Comparison of ENCODE assay signal across 1 cellular context in the genomic region with DNA sequence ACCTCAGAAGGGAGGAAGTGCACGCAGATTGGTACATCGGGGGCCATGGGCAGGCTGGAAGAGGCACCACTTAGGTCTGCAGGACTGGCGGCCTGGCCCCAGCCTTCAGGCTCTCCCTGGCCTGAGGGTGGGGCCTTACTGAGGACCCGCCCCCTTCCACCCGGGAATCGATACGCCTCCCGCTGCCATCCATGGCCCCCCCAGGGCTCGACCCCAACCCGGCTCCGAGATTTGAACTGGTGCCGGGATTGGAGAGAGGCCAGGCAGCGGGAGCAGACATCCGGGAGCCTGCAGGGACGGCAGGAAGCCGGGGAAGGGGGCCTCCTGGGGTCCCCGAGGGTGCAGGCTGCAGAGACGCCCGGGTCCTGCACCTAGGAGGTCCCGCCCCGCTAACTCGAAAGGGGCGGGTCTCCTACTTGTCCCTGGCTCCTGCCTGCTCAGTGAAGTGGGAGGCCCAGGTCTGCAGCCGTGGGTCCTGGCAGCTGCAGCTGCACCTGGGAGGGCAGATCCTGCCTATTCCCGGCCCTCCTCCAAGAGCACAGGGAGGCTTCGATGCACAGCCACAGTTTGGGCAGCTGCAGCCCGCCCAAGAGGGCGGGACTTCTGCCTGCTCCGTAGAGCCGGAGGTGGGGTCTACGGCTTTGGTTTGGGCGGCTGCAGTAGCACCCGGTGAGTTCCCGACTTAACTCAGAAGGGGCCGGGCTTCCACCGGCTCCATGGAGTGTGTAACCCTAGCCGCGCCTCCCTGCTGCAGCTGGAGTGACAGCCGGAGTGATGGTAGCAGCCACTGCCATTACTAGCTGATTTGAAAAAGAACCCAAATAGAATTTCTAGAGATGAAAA.
TF ChIP-seq lines count a peak whose summit lies in the region.

No MANE protein-coding gene starts in this region.

TF ChIP-seq in HepG2, 621 proteins besides CTCF, POLR2A, EP300 and RAD21 (continued from another document and continues in another):
- TF ChIP-seq, protein P1, sequence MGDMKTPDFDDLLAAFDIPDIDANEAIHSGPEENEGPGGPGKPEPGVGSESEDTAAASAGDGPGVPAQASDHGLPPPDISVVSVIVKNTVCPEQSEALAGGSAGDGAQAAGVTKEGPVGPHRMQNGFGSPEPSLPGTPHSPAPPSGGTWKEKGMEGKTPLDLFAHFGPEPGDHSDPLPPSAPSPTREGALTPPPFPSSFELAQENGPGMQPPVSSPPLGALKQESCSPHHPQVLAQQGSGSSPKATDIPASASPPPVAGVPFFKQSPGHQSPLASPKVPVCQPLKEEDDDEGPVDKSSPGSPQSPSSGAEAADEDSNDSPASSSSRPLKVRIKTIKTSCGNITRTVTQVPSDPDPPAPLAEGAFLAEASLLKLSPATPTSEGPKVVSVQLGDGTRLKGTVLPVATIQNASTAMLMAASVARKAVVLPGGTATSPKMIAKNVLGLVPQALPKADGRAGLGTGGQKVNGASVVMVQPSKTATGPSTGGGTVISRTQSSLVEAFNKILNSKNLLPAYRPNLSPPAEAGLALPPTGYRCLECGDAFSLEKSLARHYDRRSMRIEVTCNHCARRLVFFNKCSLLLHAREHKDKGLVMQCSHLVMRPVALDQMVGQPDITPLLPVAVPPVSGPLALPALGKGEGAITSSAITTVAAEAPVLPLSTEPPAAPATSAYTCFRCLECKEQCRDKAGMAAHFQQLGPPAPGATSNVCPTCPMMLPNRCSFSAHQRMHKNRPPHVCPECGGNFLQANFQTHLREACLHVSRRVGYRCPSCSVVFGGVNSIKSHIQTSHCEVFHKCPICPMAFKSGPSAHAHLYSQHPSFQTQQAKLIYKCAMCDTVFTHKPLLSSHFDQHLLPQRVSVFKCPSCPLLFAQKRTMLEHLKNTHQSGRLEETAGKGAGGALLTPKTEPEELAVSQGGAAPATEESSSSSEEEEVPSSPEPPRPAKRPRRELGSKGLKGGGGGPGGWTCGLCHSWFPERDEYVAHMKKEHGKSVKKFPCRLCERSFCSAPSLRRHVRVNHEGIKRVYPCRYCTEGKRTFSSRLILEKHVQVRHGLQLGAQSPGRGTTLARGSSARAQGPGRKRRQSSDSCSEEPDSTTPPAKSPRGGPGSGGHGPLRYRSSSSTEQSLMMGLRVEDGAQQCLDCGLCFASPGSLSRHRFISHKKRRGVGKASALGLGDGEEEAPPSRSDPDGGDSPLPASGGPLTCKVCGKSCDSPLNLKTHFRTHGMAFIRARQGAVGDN (CRISPR knock-in tag; IDR thresholded peaks at IDR 0.05): peak; percentile 86
- TF ChIP-seq ZEB1 (IDR thresholded peaks at IDR 0.05; ENCODE audit: insufficient replicate concordance, low read depth) (peak; percentile 37), ZNF354B (CRISPR knock-in tag; IDR thresholded peaks at IDR 0.05) (0 out of 2 replicates have a peak, but pooled peaks have one; percentile 8), RBAK (CRISPR knock-in tag; IDR thresholded peaks at IDR 0.05) (peak; percentile 67; the same call in 1 of the 2 replicates), ELF1 (CRISPR knock-in tag; IDR thresholded peaks at IDR 0.05) (no peak; the same call in 1 of the 2 replicates), ZNF331 (CRISPR knock-in tag; IDR thresholded peaks at IDR 0.05) (peak; percentile 18; the same call in 1 of the 2 replicates), MEF2D (CRISPR knock-in tag; IDR thresholded peaks at IDR 0.05) (0 out of 2 replicates have a peak, but pooled peaks have one; percentile 41), ZNF143 (CRISPR knock-in tag; IDR thresholded peaks at IDR 0.05) (peak; percentile 13; the same call in 1 of the 2 replicates), ZNF543 (CRISPR knock-in tag; IDR thresholded peaks at IDR 0.05) (peak; percentile 95), ZNF644 (CRISPR knock-in tag; IDR thresholded peaks at IDR 0.05; ENCODE audit: low read depth) (0 out of 2 replicates have a peak, but pooled peaks have one; percentile 5), HNF4G (IDR thresholded peaks at IDR 0.05; ENCODE audit: borderline replicate concordance, low read depth, low read length) (no peak), HNF4G (CRISPR knock-in tag; IDR thresholded peaks at IDR 0.05; ENCODE audit: borderline replicate concordance, low read depth) (no peak), ZNF616 (CRISPR knock-in tag; IDR thresholded peaks at IDR 0.05; ENCODE audit: low read depth) (no peak; the same call in 1 of the 2 replicates), ERF (CRISPR knock-in tag; IDR thresholded peaks at IDR 0.05) (0 out of 2 replicates have a peak, but pooled peaks have one; percentile 15), SMARCC2 (IDR thresholded peaks at IDR 0.05) (no peak), ZNF350 (CRISPR knock-in tag; IDR thresholded peaks at IDR 0.05; ENCODE audit: borderline replicate concordance, low read depth) (peak; percentile 87), ZNF180 (CRISPR knock-in tag; IDR thresholded peaks at IDR 0.05; ENCODE audit: borderline replicate concordance, low read depth) (no peak), CBX5 (CRISPR knock-in tag; IDR thresholded peaks at IDR 0.05; ENCODE audit: borderline replicate concordance) (peak; percentile 27; the same call in 1 of the 2 replicates), KLF9 (CRISPR knock-in tag; IDR thresholded peaks at IDR 0.05; ENCODE audit: low read depth) (0 out of 2 replicates have a peak, but pooled peaks have one; percentile 24), NBN (conservative IDR thresholded peaks at IDR 0.05) (no peak), NR2F2 (IDR thresholded peaks at IDR 0.05; ENCODE audit: borderline replicate concordance, low read depth) (no peak), PAWR (CRISPR knock-in tag; IDR thresholded peaks at IDR 0.05; ENCODE audit: borderline replicate concordance) (peak; percentile 94; the same call in 1 of the 2 replicates), ADNP (CRISPR knock-in tag; IDR thresholded peaks at IDR 0.05) (0 out of 2 replicates have a peak, but pooled peaks have one; percentile 3), TEAD3 (CRISPR knock-in tag; optimal IDR thresholded peaks at IDR 0.05; ENCODE audit: borderline replicate concordance) (peak; percentile 9), HOXA3 (CRISPR knock-in tag; IDR thresholded peaks at IDR 0.05) (peak; percentile 49), ZNF10 (CRISPR knock-in tag; IDR thresholded peaks at IDR 0.05; ENCODE audit: borderline replicate concordance, low read depth) (no peak)
- TF ChIP-seq, protein P2, sequence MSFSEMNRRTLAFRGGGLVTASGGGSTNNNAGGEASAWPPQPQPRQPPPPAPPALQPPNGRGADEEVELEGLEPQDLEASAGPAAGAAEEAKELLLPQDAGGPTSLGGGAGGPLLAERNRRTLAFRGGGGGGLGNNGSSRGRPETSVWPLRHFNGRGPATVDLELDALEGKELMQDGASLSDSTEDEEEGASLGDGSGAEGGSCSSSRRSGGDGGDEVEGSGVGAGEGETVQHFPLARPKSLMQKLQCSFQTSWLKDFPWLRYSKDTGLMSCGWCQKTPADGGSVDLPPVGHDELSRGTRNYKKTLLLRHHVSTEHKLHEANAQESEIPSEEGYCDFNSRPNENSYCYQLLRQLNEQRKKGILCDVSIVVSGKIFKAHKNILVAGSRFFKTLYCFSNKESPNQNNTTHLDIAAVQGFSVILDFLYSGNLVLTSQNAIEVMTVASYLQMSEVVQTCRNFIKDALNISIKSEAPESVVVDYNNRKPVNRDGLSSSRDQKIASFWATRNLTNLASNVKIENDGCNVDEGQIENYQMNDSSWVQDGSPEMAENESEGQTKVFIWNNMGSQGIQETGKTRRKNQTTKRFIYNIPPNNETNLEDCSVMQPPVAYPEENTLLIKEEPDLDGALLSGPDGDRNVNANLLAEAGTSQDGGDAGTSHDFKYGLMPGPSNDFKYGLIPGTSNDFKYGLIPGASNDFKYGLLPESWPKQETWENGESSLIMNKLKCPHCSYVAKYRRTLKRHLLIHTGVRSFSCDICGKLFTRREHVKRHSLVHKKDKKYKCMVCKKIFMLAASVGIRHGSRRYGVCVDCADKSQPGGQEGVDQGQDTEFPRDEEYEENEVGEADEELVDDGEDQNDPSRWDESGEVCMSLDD (CRISPR knock-in tag; IDR thresholded peaks at IDR 0.05; ENCODE audit: borderline replicate concordance): no peak
- TF ChIP-seq, protein P3, sequence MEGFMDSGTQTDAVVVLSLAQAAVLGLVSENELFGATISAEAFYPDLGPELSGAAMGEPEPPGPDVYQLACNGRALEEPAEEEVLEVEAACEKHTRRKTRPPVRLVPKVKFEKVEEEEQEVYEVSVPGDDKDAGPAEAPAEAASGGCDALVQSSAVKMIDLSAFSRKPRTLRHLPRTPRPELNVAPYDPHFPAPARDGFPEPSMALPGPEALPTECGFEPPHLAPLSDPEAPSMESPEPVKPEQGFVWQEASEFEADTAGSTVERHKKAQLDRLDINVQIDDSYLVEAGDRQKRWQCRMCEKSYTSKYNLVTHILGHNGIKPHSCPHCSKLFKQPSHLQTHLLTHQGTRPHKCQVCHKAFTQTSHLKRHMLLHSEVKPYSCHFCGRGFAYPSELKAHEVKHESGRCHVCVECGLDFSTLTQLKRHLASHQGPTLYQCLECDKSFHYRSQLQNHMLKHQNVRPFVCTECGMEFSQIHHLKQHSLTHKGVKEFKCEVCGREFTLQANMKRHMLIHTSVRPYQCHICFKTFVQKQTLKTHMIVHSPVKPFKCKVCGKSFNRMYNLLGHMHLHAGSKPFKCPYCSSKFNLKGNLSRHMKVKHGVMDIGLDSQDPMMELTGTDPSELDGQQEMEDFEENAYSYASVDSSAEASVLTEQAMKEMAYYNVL (CRISPR knock-in tag; IDR thresholded peaks at IDR 0.05; ENCODE audit: borderline replicate concordance): peak; percentile 79
- TF ChIP-seq, protein P4, sequence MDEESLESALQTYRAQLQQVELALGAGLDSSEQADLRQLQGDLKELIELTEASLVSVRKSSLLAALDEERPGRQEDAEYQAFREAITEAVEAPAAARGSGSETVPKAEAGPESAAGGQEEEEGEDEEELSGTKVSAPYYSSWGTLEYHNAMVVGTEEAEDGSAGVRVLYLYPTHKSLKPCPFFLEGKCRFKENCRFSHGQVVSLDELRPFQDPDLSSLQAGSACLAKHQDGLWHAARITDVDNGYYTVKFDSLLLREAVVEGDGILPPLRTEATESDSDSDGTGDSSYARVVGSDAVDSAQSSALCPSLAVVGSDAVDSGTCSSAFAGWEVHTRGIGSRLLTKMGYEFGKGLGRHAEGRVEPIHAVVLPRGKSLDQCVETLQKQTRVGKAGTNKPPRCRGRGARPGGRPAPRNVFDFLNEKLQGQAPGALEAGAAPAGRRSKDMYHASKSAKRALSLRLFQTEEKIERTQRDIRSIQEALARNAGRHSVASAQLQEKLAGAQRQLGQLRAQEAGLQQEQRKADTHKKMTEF (CRISPR knock-in tag; IDR thresholded peaks at IDR 0.05): peak; percentile 80
- TF ChIP-seq, protein P5, sequence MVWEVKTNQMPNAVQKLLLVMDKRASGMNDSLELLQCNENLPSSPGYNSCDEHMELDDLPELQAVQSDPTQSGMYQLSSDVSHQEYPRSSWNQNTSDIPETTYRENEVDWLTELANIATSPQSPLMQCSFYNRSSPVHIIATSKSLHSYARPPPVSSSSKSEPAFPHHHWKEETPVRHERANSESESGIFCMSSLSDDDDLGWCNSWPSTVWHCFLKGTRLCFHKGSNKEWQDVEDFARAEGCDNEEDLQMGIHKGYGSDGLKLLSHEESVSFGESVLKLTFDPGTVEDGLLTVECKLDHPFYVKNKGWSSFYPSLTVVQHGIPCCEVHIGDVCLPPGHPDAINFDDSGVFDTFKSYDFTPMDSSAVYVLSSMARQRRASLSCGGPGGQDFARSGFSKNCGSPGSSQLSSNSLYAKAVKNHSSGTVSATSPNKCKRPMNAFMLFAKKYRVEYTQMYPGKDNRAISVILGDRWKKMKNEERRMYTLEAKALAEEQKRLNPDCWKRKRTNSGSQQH (CRISPR knock-in tag; IDR thresholded peaks at IDR 0.05; ENCODE audit: low read depth): no peak
- TF ChIP-seq, protein P6, sequence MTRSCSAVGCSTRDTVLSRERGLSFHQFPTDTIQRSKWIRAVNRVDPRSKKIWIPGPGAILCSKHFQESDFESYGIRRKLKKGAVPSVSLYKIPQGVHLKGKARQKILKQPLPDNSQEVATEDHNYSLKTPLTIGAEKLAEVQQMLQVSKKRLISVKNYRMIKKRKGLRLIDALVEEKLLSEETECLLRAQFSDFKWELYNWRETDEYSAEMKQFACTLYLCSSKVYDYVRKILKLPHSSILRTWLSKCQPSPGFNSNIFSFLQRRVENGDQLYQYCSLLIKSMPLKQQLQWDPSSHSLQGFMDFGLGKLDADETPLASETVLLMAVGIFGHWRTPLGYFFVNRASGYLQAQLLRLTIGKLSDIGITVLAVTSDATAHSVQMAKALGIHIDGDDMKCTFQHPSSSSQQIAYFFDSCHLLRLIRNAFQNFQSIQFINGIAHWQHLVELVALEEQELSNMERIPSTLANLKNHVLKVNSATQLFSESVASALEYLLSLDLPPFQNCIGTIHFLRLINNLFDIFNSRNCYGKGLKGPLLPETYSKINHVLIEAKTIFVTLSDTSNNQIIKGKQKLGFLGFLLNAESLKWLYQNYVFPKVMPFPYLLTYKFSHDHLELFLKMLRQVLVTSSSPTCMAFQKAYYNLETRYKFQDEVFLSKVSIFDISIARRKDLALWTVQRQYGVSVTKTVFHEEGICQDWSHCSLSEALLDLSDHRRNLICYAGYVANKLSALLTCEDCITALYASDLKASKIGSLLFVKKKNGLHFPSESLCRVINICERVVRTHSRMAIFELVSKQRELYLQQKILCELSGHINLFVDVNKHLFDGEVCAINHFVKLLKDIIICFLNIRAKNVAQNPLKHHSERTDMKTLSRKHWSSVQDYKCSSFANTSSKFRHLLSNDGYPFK (CRISPR knock-in tag; IDR thresholded peaks at IDR 0.05; ENCODE audit: borderline replicate concordance): peak; percentile 65; the same call in 1 of the 2 replicates
- TF ChIP-seq, protein P7, sequence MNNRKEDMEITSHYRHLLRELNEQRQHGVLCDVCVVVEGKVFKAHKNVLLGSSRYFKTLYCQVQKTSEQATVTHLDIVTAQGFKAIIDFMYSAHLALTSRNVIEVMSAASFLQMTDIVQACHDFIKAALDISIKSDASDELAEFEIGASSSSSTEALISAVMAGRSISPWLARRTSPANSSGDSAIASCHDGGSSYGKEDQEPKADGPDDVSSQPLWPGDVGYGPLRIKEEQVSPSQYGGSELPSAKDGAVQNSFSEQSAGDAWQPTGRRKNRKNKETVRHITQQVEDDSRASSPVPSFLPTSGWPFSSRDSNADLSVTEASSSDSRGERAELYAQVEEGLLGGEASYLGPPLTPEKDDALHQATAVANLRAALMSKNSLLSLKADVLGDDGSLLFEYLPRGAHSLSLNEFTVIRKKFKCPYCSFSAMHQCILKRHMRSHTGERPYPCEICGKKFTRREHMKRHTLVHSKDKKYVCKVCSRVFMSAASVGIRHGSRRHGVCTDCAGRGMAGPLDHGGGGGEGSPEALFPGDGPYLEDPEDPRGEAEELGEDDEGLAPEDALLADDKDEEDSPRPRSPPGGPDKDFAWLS (CRISPR knock-in tag; IDR thresholded peaks at IDR 0.05; ENCODE audit: borderline replicate concordance): peak; percentile 65; the same call in 1 of the 2 replicates
